In genomic region chr19:47230921-47231214, GRCh38 we compare ENCODE assay signal across 8 cellular contexts. TPM values are rescaled to one million over a fixed set of nuclear protein-coding genes. Genes with fewer than 3 reads are reported as not detected.
DNase-seq lines count a peak whose midpoint lies in the region; ATAC-seq and TF ChIP-seq lines count a peak whose summit lies in the region.

BBC3 (minus strand) TSS chr19:47231199; CDS start chr19:47228431, 2,768 bp downstream.

- H3K18ac ChIP-seq in trophoblast cell (ENCODE audit: low read length), result peak within 1 kb of the TSS; percentile 88

- CTCF ChIA-PET in GM10248 (lab: Yijun Ruan, JAX), result no interaction called here
- CTCF ChIA-PET in Panc1 (lab: Charles Lee), result no interaction called here

- peak within 1 kb of the TSS; percentile 98 for H2BK120ac ChIP-seq in trophoblast cell (ENCODE audit: insufficient read depth, low read length, poor library complexity)

- peaks cover 51% of the 10 kb centered on the region for H3K79me1 ChIP-seq in trophoblast cell (ENCODE audit: low read length)

- 1% methylated on average over 38 to 43 of the region's 43 CpGs for WGBS in esophagus, 2 donors
- WGBS in trophoblast cell (ENCODE audit: extremely low coverage, insufficient coverage, insufficient read length), result no CpG with 5 or more reads among the region's 43 CpGs

- peak within 1 kb of the TSS; percentile 92 for H3K14ac ChIP-seq in trophoblast cell (ENCODE audit: low read length)

- H2AFZ ChIP-seq in trophoblast cell (ENCODE audit: insufficient read depth, low read length, poor library complexity), result peak within 1 kb of the TSS; percentile 46

- ATAC-seq in Panc1, result no peak
- no peak for ATAC-seq in GM21423 (IDR thresholded peaks at IDR 0.05; ENCODE audit: unreplicated experiment)
- ATAC-seq in HG02571 (IDR thresholded peaks at IDR 0.05; ENCODE audit: unreplicated experiment), result no peak

- H3K36me3 ChIP-seq in Panc1 (ENCODE audit: control insufficient read depth, insufficient read depth, low read length) (no peaks in the 10 kb centered on the region; the same call in 1 of the 2 replicates), esophagus (ENCODE audit: control insufficient read depth in 2 of 2, insufficient read depth in 2 of 2, low read length in 1 of 2) (no peaks in the 10 kb centered on the region), trophoblast cell (ENCODE audit: control insufficient read depth in 1 of 2, insufficient read depth in 2 of 2, low read length in 2 of 2) (no peaks in the 10 kb centered on the region)

- H3K27me3 ChIP-seq in Panc1 (ENCODE audit: control insufficient read depth, insufficient read depth, low read length) (no peaks in the 10 kb centered on the region), esophagus (ENCODE audit: control insufficient read depth in 1 of 2, insufficient read depth in 2 of 2, low read length in 2 of 2) (no peaks in the 10 kb centered on the region), trophoblast cell (ENCODE audit: insufficient read depth, low read length) (no peaks in the 10 kb centered on the region)

- TF ChIP-seq CTCF in GM10248 (IDR thresholded peaks at IDR 0.05; ENCODE audit: control extremely low read depth, extremely low read depth, low read depth, missing control alignments) (no peak), Panc1 (IDR thresholded peaks at IDR 0.05) (no peak), GM13977 (IDR thresholded peaks at IDR 0.05; ENCODE audit: extremely low read depth, insufficient read depth, missing control alignments) (no peak)

- H2BK5ac ChIP-seq in trophoblast cell (ENCODE audit: low read depth, low read length, poor library complexity), result peak within 1 kb of the TSS; percentile 75

- H2AK5ac ChIP-seq in trophoblast cell (ENCODE audit: low read length), result peak within 1 kb of the TSS; percentile 97

- H3K9ac ChIP-seq in trophoblast cell (ENCODE audit: low read length), result peak within 1 kb of the TSS; percentile 89

- H3K4me3 ChIP-seq in Panc1 (ENCODE audit: low read depth in 2 of 2, low read length in 2 of 2), result peak within 1 kb of the TSS; percentile 65 to 78
- peak within 1 kb of the TSS; percentile 68 to 71 for H3K4me3 ChIP-seq in esophagus (ENCODE audit: low read depth in 1 of 2, low read length in 2 of 2)
- H3K4me3 ChIP-seq in trophoblast cell (ENCODE audit: low read depth, low read length), result peak within 1 kb of the TSS; percentile 98

- H3K23ac ChIP-seq in trophoblast cell (ENCODE audit: low read length), result peak within 1 kb of the TSS; percentile 90

- H2BK12ac ChIP-seq in trophoblast cell (ENCODE audit: low read length), result peak within 1 kb of the TSS; percentile 74

- H3K9me3 ChIP-seq in Panc1 (ENCODE audit: control insufficient read depth, insufficient read depth, low read depth, low read length) (no peaks in the 10 kb centered on the region), esophagus (ENCODE audit: control insufficient read depth in 2 of 2, insufficient read depth in 1 of 2, low read depth in 1 of 2, low read length in 1 of 2) (no peaks in the 10 kb centered on the region), trophoblast cell (ENCODE audit: insufficient read depth, low read depth, low read length) (no peaks in the 10 kb centered on the region)

- H3K4me1 ChIP-seq in Panc1 (ENCODE audit: control insufficient read depth, insufficient read depth, low read length), result peaks cover 17% of the 10 kb centered on the region
- H3K4me1 ChIP-seq in esophagus (ENCODE audit: control insufficient read depth in 2 of 2, insufficient read depth in 2 of 2, low read length in 1 of 2), result peaks cover 0 to 36% of the 10 kb centered on the region in 2 donors
- H3K4me1 ChIP-seq in trophoblast cell (ENCODE audit: control insufficient read depth in 1 of 2, insufficient read depth in 2 of 2, low read length in 2 of 2), result peaks cover 29 to 43% of the 10 kb centered on the region in 2 experiments

- POLR2A ChIA-PET in GM10248 (lab: Yijun Ruan, JAX), result no interaction called here
- POLR2A ChIA-PET in Panc1 (lab: Charles Lee), result no interaction called here

- H3K27ac ChIP-seq in Panc1 (ENCODE audit: low read length), result peak within 1 kb of the TSS; percentile 59
- peak within 1 kb of the TSS; percentile 69 to 95 for H3K27ac ChIP-seq in esophagus (ENCODE audit: low read depth in 2 of 2, low read length in 1 of 2)
- H3K27ac ChIP-seq in trophoblast cell (ENCODE audit: low read depth, low read length), result peak within 1 kb of the TSS; percentile 89

- DNase-seq in GM10248 (ENCODE audit: extremely low spot score) (peak; percentile 13), Panc1 (ENCODE audit: low read depth, low spot score) (no peak), trophoblast cell (peak in 1 of 2 donors; percentile 77), GM13977 (ENCODE audit: low spot score) (no peak), DMS 273 (lab: John Stamatoyannopoulos, UW; ENCODE audit: unreplicated experiment) (no peak)

- peak within 1 kb of the TSS; percentile 81 for H4K12ac ChIP-seq in trophoblast cell (ENCODE audit: low read depth, low read length)

- peak within 1 kb of the TSS; percentile 62 for H4K8ac ChIP-seq in trophoblast cell (ENCODE audit: low read depth, low read length)

- peaks cover 23% of the 10 kb centered on the region for H3K79me2 ChIP-seq in trophoblast cell (ENCODE audit: control insufficient read depth, insufficient read depth, low read length, poor library complexity)

- H4K91ac ChIP-seq in trophoblast cell (ENCODE audit: low read depth, low read length), result peak within 1 kb of the TSS; percentile 91

- no TSS peak for BruUV-seq in Panc1 (replicated peaks; lab: Mats Ljungman, UMichigan)

- peak within 1 kb of the TSS; percentile 92 for H3K4ac ChIP-seq in trophoblast cell (ENCODE audit: low read depth, low read length)

- intact Hi-C loops in Panc1 (cut with micrococcal nuclease; ENCODE audit: unreplicated experiment), result no loop called here

- peak within 1 kb of the TSS; percentile 85 for H3K4me2 ChIP-seq in trophoblast cell (ENCODE audit: low read length)

- in situ Hi-C loops in Panc1 (cut with HindIII; ENCODE audit: low pct_unique_long_range_greater_than_20kb, low sequenced_read_pairs) (no loop called here), GM13977 (cut with MboI; ENCODE audit: low pct_unique_long_range_greater_than_20kb, low sequenced_read_pairs, unreplicated experiment) (no loop called here)

RNA-seq across cellular contexts. Expression of gene BBC3, which starts in this region (rescaled TPM):
- total RNA-seq in Panc1 (2021; ENCODE audit: unreplicated experiment), result 7.6 TPM
- polyA plus RNA-seq in Panc1 (2012; ENCODE audit: insufficient read length), result 12.9 TPM
- 1 to 10 TPM; 1.4 to 1.8 TPM for polyA plus RNA-seq in esophagus
- 11.7 and 11.8 TPM in 2 replicates for polyA plus RNA-seq in trophoblast cell (2013)
